In genomic region chr2:217909156-217909820, GRCh38 we compare ENCODE assay signal across 13 cellular contexts.
DNase-seq lines count a peak whose midpoint lies in the region; ATAC-seq, FAIRE-seq and TF ChIP-seq lines count a peak whose summit lies in the region.
"Had no signal": no experiment of that assay in that cellular context is flagged by ENCODE, and none has a peak within 500 bp of the region (broad histone marks: within the 10 kb centered on the region; RNA-seq: fewer than 3 reads in every experiment).

No MANE protein-coding gene starts in this region.

- peak in 1 of 2 experiments; percentile 14; a peak in 1 of 4 replicates for TF ChIP-seq RAD21 in H1 (IDR thresholded peaks at IDR 0.05 in 1 of 2, conservative IDR thresholded peaks at IDR 0.05 in 1 of 2; ENCODE audit: low read depth in 2 of 2, low read length in 2 of 2)

- CTCF ChIA-PET in H1 (lab: Charles Lee; ENCODE audit: partially characterized antibody), result interaction anchor here (0.5 to 5.0 kb wide), 26 partner anchors 9 to 168 kb away, joined by 3 to 31 read pairs (median 4); no protein-coding TSS in a partner anchor
- CTCF ChIA-PET in RWPE1 (lab: Yijun Ruan, JAX), result interaction anchor here (0.7 to 1.0 kb wide), 2 partner anchors 23 to 124 kb away, joined by 3 to 4 read pairs; no protein-coding TSS in a partner anchor

- H3K9me3 ChIP-seq in H1 (ENCODE audit: insufficient read depth in 2 of 2, low read depth in 1 of 2, low read length in 1 of 2), result no peaks in the 10 kb centered on the region
- no peaks in the 10 kb centered on the region for H3K9me3 ChIP-seq in muscle layer of duodenum (ENCODE audit: control insufficient read depth in 1 of 2, low read length in 2 of 2)
- no peaks in the 10 kb centered on the region for H3K9me3 ChIP-seq in upper lobe of left lung

- no peak overlapping the region for H2BK120ac ChIP-seq in H1 (replicated peaks; ENCODE audit: low read depth, low read length)

- POLR2A ChIA-PET in H1 (lab: Charles Lee; ENCODE audit: partially characterized antibody) (interaction anchor here (0.9 kb wide), 1 partner anchor 9 kb away, joined by 4 read pairs; no protein-coding TSS in a partner anchor), RWPE1 (lab: Yijun Ruan, JAX; ENCODE audit: low non-redundant PET) (no interaction called here)

- no peak overlapping the region for H3K23ac ChIP-seq in H1 (ENCODE audit: insufficient read length)

- H3K27ac ChIP-seq in H1 (ENCODE audit: low read depth, low read length) (no peak overlapping the region), muscle layer of duodenum (ENCODE audit: low read length) (peak overlapping the region; percentile 42), upper lobe of left lung (peak overlapping the region; percentile 89 to 95 (median 90)), RWPE1 (no peak overlapping the region)
- H3K27ac ChIP-seq: 22Rv1 had no signal

- H2AFZ ChIP-seq in H1 (ENCODE audit: low read length), result no peak overlapping the region

- no peak overlapping the region for H2BK20ac ChIP-seq in H1 (ENCODE audit: low read length)

- no peak overlapping the region for H4K91ac ChIP-seq in H1 (replicated peaks; ENCODE audit: insufficient read length, low read length)

- H3K27me3 ChIP-seq in H1 (replicated peaks in 1 of 4; ENCODE audit: control insufficient read depth in 3 of 4, extremely low read depth in 1 of 4, insufficient read depth in 3 of 4, low read length in 3 of 4) (peaks cover 0 to 4% (median 2%) of the 10 kb centered on the region in 4 experiments; a peak in 4 of 7 replicates), muscle layer of duodenum (ENCODE audit: low read depth, low read length) (no peaks in the 10 kb centered on the region), upper lobe of left lung (no peaks in the 10 kb centered on the region)

- TF ChIP-seq EP300 in H1 (IDR thresholded peaks at IDR 0.05; ENCODE audit: borderline replicate concordance in 1 of 2, low read depth in 2 of 2, low read length in 2 of 2), result no peak
- no peak for TF ChIP-seq EP300 in upper lobe of left lung (IDR thresholded peaks at IDR 0.05)

- H3K36me3 ChIP-seq in H1 (ENCODE audit: control insufficient read depth in 2 of 4, insufficient read depth in 4 of 4, low read length in 3 of 4) (no peaks in the 10 kb centered on the region), muscle layer of duodenum (ENCODE audit: control insufficient read depth in 1 of 2, insufficient read depth in 2 of 2, low read length in 2 of 2) (peaks cover 0 to 3% of the 10 kb centered on the region in 2 donors), upper lobe of left lung (peaks cover 0 to 12% (median 0%) of the 10 kb centered on the region in 4 donors)

- H4K5ac ChIP-seq in H1 (ENCODE audit: insufficient read length, low read depth, low read length), result no peak overlapping the region

- no peak overlapping the region for H3K56ac ChIP-seq in H1 (replicated peaks; ENCODE audit: insufficient read length, low read depth, low read length)

- no peak overlapping the region for H3K4ac ChIP-seq in H1 (replicated peaks; ENCODE audit: insufficient read length, low read depth, low read length)

- FAIRE-seq in H1 (lab: Jason Lieb, UNC), result no peak
- FAIRE-seq: RCC 7860 had no signal

- no peak for TF ChIP-seq POLR2A in H1 (IDR thresholded peaks at IDR 0.05; ENCODE audit: control extremely low read depth in 1 of 2, low read depth in 2 of 2, low read length in 2 of 2)
- no peak for TF ChIP-seq POLR2A in upper lobe of left lung (IDR thresholded peaks at IDR 0.05)

- no peak overlapping the region for H3K14ac ChIP-seq in H1 (ENCODE audit: insufficient read length)

- 0 out of 2 replicates have a peak overlapping the region, but pooled peaks have one; percentile 0 for H2BK12ac ChIP-seq in H1 (ENCODE audit: low read depth, low read length)

- H4K8ac ChIP-seq in H1 (ENCODE audit: extremely low read depth, insufficient read depth, low read length), result no peak overlapping the region

- TF ChIP-seq CTCF in H1 (IDR thresholded peaks at IDR 0.05; ENCODE audit: control extremely low read depth in 1 of 3, insufficient read depth in 1 of 3, low read depth in 1 of 3, low read length in 3 of 3) (peak in 2 of 3 experiments; percentile 10 to 28; a peak in 3 of 4 replicates), upper lobe of left lung (IDR thresholded peaks at IDR 0.05) (no peak), RWPE1 (conservative IDR thresholded peaks at IDR 0.05; ENCODE audit: low read depth) (no peak)

- H3K9ac ChIP-seq in H1 (replicated peaks in 1 of 4; ENCODE audit: extremely low read depth in 1 of 4, low read depth in 3 of 4, low read length in 3 of 4), result no peak overlapping the region

- H2BK15ac ChIP-seq in H1 (ENCODE audit: low read length), result no peak overlapping the region

- H3K79me1 ChIP-seq in H1 (ENCODE audit: low read depth, low read length), result no peaks in the 10 kb centered on the region

- no peak overlapping the region for H2BK5ac ChIP-seq in H1 (ENCODE audit: low read depth, low read length)

- no peak for ATAC-seq in upper lobe of left lung (ENCODE audit: low FRiP score in 2 of 2)
- no peak for ATAC-seq in GM21723 (IDR thresholded peaks at IDR 0.05; ENCODE audit: unreplicated experiment)
- ATAC-seq: stimulated activated memory B cell treated with anti-CD40 and anti-IgM and Interleukin-4, amounts not matched to agents 10 μg/mL and 1 μg/mL and 100 μg/mL, for 72 hours had no signal

- peaks cover 6% of the 10 kb centered on the region; the same call in 1 of the 2 replicates for H3K23me2 ChIP-seq in H1 (ENCODE audit: low read depth, low read length)

- H3K4me1 ChIP-seq in H1 (replicated peaks in 1 of 4; ENCODE audit: control insufficient read depth in 3 of 4, insufficient read depth in 4 of 4, low read length in 3 of 4) (peaks cover 3 to 15% (median 9%) of the 10 kb centered on the region in 4 experiments), muscle layer of duodenum (ENCODE audit: control insufficient read depth in 1 of 2, insufficient read depth in 2 of 2, low read length in 2 of 2) (peaks cover 46 to 98% of the 10 kb centered on the region in 2 donors), upper lobe of left lung (peaks cover 82 to 97% (median 90%) of the 10 kb centered on the region in 4 donors)

- H2AK5ac ChIP-seq in H1 (ENCODE audit: low read depth, low read length), result no peak overlapping the region

- H4K20me1 ChIP-seq in H1 (replicated peaks in 1 of 2; ENCODE audit: control insufficient read depth in 1 of 2, insufficient read depth in 2 of 2, low read length in 2 of 2), result no peaks in the 10 kb centered on the region

- no peaks in the 10 kb centered on the region for H3K79me2 ChIP-seq in H1 (ENCODE audit: control insufficient read depth in 1 of 2, insufficient read depth in 2 of 2, low read length in 2 of 2)

- H3K4me2 ChIP-seq in H1 (ENCODE audit: insufficient read depth in 1 of 2, low read depth in 2 of 2, low read length in 2 of 2), result no peak overlapping the region

- intact Hi-C loops in posterior vena cava (cut with DNase I), result loop anchor here in 1 of 2 donors (5.0 kb wide), 1 partner anchor 33 kb away; no protein-coding TSS in a partner anchor

- WGBS in H1 (ENCODE audit: extremely low coverage in 1 of 2, insufficient coverage in 1 of 2, insufficient read length in 1 of 2, insufficient replicate concordance in 2 of 2, low coverage in 1 of 2, low lambda C conversion rate in 2 of 2, missing lambda C conversion rate in 1 of 2), 2 experiments, result 79% methylated on average over 8 of the region's 10 CpGs; no CpG with 5 or more reads in 1 of the 2 experiments
- WGBS in upper lobe of left lung, 2 donors, result 65 to 72% methylated on average over 8 to 10 of the region's 10 CpGs

- peak; percentile 14 for DNase-seq in DMS 273 (lab: John Stamatoyannopoulos, UW; ENCODE audit: unreplicated experiment)
- DNase-seq in DMS 273 treated with DMSO at 0.1 percent for 48 hours (lab: John Stamatoyannopoulos, UW), result no peak
- DNase-seq in H1 (ENCODE audit: low read depth in 1 of 2, low spot score in 2 of 2), result no peak
- no peak for DNase-seq in upper lobe of left lung
- DNase-seq in RWPE1 (ENCODE audit: low spot score), result no peak
- DNase-seq in posterior vena cava (ENCODE audit: low spot score), result no peak
- DNase-seq: cortex of kidney, NCI-H2107 had no signal

- H3K4me3 ChIP-seq in H1 (ENCODE audit: extremely low read depth in 1 of 4, insufficient read depth in 2 of 4, low read depth in 3 of 4, low read length in 4 of 4), result no peak overlapping the region
- H3K4me3 ChIP-seq in muscle layer of duodenum (ENCODE audit: low read depth in 1 of 2, low read length in 2 of 2), result no peak overlapping the region
- no peak overlapping the region for H3K4me3 ChIP-seq in upper lobe of left lung

- no peak overlapping the region for H3K18ac ChIP-seq in H1 (ENCODE audit: extremely low read depth, low read length)

TF ChIP-seq in H1, 55 proteins besides CTCF, POLR2A, EP300 and RAD21:
- TF ChIP-seq KDM5A (IDR thresholded peaks at IDR 0.05; ENCODE audit: low read length) (no peak), TAF1 (IDR thresholded peaks at IDR 0.05; ENCODE audit: low read depth, low read length) (no peak)

Comparison
In these comparisons a context has a peak if more than half of its experiments do, and no peak if none do; other contexts are left out.
1. H3K27ac ChIP-seq: peak in muscle layer of duodenum (single experiment) and upper lobe of left lung (4 of 4); none in H1 (single experiment) and RWPE1 (single experiment).
2. CTCF ChIP-seq: peak in H1 (2 of 3); none in upper lobe of left lung (0 of 6) and RWPE1 (single experiment).